Comparison of ENCODE assay signal across 1 cellular context in the genomic region with DNA sequence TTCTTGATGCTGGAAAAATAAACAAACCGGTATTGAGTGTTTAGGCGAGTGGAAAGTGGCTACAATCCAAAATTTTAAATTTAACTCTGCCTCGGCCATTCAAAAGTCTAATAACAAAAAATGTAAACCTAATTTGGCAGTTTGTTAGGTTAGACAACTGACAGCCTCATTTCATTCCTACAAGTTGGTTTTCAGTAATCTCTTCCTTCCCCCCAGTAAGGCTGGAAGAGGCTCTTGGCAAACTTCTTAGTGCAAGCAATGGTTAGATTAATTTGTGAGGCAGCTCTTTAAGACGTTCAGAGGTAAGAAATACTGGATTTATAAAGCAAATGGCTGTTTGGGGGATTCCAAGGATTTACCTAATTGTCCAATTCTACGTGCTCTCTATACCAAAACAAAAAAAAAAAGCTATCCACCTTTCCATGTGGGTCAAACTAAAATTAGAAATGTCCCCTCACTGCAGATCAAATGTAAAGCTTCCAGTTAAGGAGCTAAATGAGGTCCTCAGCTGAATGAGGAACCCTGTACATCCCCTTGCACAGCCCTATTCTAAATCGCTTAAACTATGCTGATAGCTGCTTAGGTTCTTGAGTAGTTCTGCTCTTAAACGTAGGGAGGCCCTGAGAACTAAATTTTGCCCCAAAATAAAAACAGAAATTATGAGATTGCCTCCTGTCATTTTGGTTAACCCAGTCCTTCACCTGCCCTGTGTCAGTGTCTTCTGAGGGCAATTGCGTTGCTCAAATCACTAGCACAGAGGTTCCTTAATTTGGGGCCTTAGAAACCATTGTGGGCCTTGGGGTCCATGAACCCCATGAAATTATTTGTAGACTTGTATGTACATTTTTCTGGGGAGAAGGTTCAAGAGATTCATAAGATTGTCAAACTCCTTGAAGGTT.
TF ChIP-seq lines count a peak whose summit lies in the region.

No MANE protein-coding gene starts in this region.

TF ChIP-seq in HEK293, 187 proteins besides CTCF, POLR2A, EP300 and RAD21 (continued from another document and continues in another):
- TF ChIP-seq, protein P1, sequence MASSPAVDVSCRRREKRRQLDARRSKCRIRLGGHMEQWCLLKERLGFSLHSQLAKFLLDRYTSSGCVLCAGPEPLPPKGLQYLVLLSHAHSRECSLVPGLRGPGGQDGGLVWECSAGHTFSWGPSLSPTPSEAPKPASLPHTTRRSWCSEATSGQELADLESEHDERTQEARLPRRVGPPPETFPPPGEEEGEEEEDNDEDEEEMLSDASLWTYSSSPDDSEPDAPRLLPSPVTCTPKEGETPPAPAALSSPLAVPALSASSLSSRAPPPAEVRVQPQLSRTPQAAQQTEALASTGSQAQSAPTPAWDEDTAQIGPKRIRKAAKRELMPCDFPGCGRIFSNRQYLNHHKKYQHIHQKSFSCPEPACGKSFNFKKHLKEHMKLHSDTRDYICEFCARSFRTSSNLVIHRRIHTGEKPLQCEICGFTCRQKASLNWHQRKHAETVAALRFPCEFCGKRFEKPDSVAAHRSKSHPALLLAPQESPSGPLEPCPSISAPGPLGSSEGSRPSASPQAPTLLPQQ (tag by site-specific recombination; IDR thresholded peaks at IDR 0.05) = no peak
- TF ChIP-seq ZNF571 (tag by site-specific recombination; IDR thresholded peaks at IDR 0.05) (no peak), ZNF600 (tag by site-specific recombination; IDR thresholded peaks at IDR 0.05) (peak; percentile 91), ZEB2 (tag by site-specific recombination; IDR thresholded peaks at IDR 0.05) (peak; percentile 8; the same call in 1 of the 2 replicates), ZNF626 (tag by site-specific recombination; IDR thresholded peaks at IDR 0.05) (no peak), SETDB1 (IDR thresholded peaks at IDR 0.05; ENCODE audit: insufficient read length, low read length) (no peak), ZBTB20 (tag by site-specific recombination; IDR thresholded peaks at IDR 0.05) (no peak; the same call in none of the 2 replicates), ZNF561 (tag by site-specific recombination; IDR thresholded peaks at IDR 0.05; ENCODE audit: borderline replicate concordance) (no peak), ZNF747 (tag by site-specific recombination; IDR thresholded peaks at IDR 0.05) (no peak), MYNN (tag by site-specific recombination; IDR thresholded peaks at IDR 0.05; ENCODE audit: borderline replicate concordance) (no peak), ZNF138 (tag by site-specific recombination; IDR thresholded peaks at IDR 0.05; ENCODE audit: borderline replicate concordance) (no peak), ZNF114 (tag by site-specific recombination; IDR thresholded peaks at IDR 0.05) (no peak), SP3 (tag by site-specific recombination; IDR thresholded peaks at IDR 0.05) (no peak), ZNF548 (tag by site-specific recombination; IDR thresholded peaks at IDR 0.05) (no peak), ZNF843 (tag by site-specific recombination; IDR thresholded peaks at IDR 0.05) (0 out of 2 replicates have a peak, but pooled peaks have one; percentile 31), ZFP41 (tag by site-specific recombination; IDR thresholded peaks at IDR 0.05; ENCODE audit: borderline replicate concordance) (no peak), ZNF426 (tag by site-specific recombination; IDR thresholded peaks at IDR 0.05) (no peak), ZNF785 (tag by site-specific recombination; IDR thresholded peaks at IDR 0.05) (no peak), ZFP37 (tag by site-specific recombination; IDR thresholded peaks at IDR 0.05) (no peak), ZBTB7A (tag by site-specific recombination; IDR thresholded peaks at IDR 0.05; ENCODE audit: low read depth) (no peak), WT1 (tag by site-specific recombination; IDR thresholded peaks at IDR 0.05) (0 out of 2 replicates have a peak, but pooled peaks have one; percentile 32), ZNF266 (tag by site-specific recombination; IDR thresholded peaks at IDR 0.05; ENCODE audit: low read depth) (no peak), IKZF3 (tag by site-specific recombination; IDR thresholded peaks at IDR 0.05) (no peak), ZNF521 (tag by site-specific recombination; IDR thresholded peaks at IDR 0.05) (no peak), ZNF341 (tag by site-specific recombination; IDR thresholded peaks at IDR 0.05; ENCODE audit: low read depth) (no peak), ZNF184 (tag by site-specific recombination; IDR thresholded peaks at IDR 0.05) (no peak), KLF1 (tag by site-specific recombination; IDR thresholded peaks at IDR 0.05) (no peak), BCL11A (tag by site-specific recombination; IDR thresholded peaks at IDR 0.05; ENCODE audit: low read depth) (no peak), ZNF768 (tag by site-specific recombination; IDR thresholded peaks at IDR 0.05) (no peak)
- TF ChIP-seq, protein P2, sequence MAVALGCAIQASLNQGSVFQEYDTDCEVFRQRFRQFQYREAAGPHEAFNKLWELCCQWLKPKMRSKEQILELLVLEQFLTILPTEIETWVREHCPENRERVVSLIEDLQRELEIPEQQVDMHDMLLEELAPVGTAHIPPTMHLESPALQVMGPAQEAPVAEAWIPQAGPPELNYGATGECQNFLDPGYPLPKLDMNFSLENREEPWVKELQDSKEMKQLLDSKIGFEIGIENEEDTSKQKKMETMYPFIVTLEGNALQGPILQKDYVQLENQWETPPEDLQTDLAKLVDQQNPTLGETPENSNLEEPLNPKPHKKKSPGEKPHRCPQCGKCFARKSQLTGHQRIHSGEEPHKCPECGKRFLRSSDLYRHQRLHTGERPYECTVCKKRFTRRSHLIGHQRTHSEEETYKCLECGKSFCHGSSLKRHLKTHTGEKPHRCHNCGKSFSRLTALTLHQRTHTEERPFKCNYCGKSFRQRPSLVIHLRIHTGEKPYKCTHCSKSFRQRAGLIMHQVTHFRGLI (tag by site-specific recombination; IDR thresholded peaks at IDR 0.05) = no peak; the same call in 1 of the 2 replicates
- TF ChIP-seq, protein P3, sequence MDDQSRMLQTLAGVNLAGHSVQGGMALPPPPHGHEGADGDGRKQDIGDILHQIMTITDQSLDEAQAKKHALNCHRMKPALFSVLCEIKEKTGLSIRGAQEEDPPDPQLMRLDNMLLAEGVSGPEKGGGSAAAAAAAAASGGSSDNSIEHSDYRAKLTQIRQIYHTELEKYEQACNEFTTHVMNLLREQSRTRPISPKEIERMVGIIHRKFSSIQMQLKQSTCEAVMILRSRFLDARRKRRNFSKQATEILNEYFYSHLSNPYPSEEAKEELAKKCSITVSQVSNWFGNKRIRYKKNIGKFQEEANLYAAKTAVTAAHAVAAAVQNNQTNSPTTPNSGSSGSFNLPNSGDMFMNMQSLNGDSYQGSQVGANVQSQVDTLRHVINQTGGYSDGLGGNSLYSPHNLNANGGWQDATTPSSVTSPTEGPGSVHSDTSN (CRISPR knock-in tag; IDR thresholded peaks at IDR 0.05) = no peak
- TF ChIP-seq, protein P4, sequence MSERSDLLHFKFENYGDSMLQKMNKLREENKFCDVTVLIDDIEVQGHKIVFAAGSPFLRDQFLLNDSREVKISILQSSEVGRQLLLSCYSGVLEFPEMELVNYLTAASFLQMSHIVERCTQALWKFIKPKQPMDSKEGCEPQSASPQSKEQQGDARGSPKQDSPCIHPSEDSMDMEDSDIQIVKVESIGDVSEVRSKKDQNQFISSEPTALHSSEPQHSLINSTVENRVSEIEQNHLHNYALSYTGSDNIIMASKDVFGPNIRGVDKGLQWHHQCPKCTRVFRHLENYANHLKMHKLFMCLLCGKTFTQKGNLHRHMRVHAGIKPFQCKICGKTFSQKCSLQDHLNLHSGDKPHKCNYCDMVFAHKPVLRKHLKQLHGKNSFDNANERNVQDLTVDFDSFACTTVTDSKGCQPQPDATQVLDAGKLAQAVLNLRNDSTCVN (tag by site-specific recombination; optimal IDR thresholded peaks at IDR 0.05) = no peak
- TF ChIP-seq, protein P5, sequence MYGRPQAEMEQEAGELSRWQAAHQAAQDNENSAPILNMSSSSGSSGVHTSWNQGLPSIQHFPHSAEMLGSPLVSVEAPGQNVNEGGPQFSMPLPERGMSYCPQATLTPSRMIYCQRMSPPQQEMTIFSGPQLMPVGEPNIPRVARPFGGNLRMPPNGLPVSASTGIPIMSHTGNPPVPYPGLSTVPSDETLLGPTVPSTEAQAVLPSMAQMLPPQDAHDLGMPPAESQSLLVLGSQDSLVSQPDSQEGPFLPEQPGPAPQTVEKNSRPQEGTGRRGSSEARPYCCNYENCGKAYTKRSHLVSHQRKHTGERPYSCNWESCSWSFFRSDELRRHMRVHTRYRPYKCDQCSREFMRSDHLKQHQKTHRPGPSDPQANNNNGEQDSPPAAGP (tag by site-specific recombination; IDR thresholded peaks at IDR 0.05) = no peak
- TF ChIP-seq, protein P6, sequence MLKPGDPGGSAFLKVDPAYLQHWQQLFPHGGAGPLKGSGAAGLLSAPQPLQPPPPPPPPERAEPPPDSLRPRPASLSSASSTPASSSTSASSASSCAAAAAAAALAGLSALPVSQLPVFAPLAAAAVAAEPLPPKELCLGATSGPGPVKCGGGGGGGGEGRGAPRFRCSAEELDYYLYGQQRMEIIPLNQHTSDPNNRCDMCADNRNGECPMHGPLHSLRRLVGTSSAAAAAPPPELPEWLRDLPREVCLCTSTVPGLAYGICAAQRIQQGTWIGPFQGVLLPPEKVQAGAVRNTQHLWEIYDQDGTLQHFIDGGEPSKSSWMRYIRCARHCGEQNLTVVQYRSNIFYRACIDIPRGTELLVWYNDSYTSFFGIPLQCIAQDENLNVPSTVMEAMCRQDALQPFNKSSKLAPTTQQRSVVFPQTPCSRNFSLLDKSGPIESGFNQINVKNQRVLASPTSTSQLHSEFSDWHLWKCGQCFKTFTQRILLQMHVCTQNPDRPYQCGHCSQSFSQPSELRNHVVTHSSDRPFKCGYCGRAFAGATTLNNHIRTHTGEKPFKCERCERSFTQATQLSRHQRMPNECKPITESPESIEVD (tag by site-specific recombination; IDR thresholded peaks at IDR 0.05) = peak; percentile 97
- TF ChIP-seq, protein P7, sequence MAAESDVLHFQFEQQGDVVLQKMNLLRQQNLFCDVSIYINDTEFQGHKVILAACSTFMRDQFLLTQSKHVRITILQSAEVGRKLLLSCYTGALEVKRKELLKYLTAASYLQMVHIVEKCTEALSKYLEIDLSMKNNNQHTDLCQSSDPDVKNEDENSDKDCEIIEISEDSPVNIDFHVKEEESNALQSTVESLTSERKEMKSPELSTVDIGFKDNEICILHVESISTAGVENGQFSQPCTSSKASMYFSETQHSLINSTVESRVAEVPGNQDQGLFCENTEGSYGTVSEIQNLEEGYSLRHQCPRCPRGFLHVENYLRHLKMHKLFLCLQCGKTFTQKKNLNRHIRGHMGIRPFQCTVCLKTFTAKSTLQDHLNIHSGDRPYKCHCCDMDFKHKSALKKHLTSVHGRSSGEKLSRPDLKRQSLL (tag by site-specific recombination; IDR thresholded peaks at IDR 0.05) = no peak
- TF ChIP-seq, protein P8, sequence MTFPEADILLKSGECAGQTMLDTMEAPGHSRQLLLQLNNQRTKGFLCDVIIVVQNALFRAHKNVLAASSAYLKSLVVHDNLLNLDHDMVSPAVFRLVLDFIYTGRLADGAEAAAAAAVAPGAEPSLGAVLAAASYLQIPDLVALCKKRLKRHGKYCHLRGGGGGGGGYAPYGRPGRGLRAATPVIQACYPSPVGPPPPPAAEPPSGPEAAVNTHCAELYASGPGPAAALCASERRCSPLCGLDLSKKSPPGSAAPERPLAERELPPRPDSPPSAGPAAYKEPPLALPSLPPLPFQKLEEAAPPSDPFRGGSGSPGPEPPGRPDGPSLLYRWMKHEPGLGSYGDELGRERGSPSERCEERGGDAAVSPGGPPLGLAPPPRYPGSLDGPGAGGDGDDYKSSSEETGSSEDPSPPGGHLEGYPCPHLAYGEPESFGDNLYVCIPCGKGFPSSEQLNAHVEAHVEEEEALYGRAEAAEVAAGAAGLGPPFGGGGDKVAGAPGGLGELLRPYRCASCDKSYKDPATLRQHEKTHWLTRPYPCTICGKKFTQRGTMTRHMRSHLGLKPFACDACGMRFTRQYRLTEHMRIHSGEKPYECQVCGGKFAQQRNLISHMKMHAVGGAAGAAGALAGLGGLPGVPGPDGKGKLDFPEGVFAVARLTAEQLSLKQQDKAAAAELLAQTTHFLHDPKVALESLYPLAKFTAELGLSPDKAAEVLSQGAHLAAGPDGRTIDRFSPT (tag by site-specific recombination; IDR thresholded peaks at IDR 0.05) = no peak
- TF ChIP-seq, protein P9, sequence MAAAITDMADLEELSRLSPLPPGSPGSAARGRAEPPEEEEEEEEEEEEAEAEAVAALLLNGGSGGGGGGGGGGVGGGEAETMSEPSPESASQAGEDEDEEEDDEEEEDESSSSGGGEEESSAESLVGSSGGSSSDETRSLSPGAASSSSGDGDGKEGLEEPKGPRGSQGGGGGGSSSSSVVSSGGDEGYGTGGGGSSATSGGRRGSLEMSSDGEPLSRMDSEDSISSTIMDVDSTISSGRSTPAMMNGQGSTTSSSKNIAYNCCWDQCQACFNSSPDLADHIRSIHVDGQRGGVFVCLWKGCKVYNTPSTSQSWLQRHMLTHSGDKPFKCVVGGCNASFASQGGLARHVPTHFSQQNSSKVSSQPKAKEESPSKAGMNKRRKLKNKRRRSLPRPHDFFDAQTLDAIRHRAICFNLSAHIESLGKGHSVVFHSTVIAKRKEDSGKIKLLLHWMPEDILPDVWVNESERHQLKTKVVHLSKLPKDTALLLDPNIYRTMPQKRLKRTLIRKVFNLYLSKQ (tag by site-specific recombination; IDR thresholded peaks at IDR 0.05; ENCODE audit: borderline replicate concordance) = no peak
- TF ChIP-seq, protein P10, sequence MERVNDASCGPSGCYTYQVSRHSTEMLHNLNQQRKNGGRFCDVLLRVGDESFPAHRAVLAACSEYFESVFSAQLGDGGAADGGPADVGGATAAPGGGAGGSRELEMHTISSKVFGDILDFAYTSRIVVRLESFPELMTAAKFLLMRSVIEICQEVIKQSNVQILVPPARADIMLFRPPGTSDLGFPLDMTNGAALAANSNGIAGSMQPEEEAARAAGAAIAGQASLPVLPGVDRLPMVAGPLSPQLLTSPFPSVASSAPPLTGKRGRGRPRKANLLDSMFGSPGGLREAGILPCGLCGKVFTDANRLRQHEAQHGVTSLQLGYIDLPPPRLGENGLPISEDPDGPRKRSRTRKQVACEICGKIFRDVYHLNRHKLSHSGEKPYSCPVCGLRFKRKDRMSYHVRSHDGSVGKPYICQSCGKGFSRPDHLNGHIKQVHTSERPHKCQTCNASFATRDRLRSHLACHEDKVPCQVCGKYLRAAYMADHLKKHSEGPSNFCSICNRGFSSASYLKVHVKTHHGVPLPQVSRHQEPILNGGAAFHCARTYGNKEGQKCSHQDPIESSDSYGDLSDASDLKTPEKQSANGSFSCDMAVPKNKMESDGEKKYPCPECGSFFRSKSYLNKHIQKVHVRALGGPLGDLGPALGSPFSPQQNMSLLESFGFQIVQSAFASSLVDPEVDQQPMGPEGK (tag by site-specific recombination; IDR thresholded peaks at IDR 0.05) = peak; percentile 6; the same call in 1 of the 2 replicates
- TF ChIP-seq, protein P11, sequence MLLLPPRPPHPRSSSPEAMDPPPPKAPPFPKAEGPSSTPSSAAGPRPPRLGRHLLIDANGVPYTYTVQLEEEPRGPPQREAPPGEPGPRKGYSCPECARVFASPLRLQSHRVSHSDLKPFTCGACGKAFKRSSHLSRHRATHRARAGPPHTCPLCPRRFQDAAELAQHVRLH (tag by site-specific recombination; IDR thresholded peaks at IDR 0.05) = no peak
- TF ChIP-seq, protein P12, sequence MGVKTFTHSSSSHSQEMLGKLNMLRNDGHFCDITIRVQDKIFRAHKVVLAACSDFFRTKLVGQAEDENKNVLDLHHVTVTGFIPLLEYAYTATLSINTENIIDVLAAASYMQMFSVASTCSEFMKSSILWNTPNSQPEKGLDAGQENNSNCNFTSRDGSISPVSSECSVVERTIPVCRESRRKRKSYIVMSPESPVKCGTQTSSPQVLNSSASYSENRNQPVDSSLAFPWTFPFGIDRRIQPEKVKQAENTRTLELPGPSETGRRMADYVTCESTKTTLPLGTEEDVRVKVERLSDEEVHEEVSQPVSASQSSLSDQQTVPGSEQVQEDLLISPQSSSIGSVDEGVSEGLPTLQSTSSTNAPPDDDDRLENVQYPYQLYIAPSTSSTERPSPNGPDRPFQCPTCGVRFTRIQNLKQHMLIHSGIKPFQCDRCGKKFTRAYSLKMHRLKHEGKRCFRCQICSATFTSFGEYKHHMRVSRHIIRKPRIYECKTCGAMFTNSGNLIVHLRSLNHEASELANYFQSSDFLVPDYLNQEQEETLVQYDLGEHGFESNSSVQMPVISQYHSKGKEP (tag by site-specific recombination; IDR thresholded peaks at IDR 0.05) = no peak
